ENCODE assay signal across 12 cellular contexts in the genomic region with DNA sequence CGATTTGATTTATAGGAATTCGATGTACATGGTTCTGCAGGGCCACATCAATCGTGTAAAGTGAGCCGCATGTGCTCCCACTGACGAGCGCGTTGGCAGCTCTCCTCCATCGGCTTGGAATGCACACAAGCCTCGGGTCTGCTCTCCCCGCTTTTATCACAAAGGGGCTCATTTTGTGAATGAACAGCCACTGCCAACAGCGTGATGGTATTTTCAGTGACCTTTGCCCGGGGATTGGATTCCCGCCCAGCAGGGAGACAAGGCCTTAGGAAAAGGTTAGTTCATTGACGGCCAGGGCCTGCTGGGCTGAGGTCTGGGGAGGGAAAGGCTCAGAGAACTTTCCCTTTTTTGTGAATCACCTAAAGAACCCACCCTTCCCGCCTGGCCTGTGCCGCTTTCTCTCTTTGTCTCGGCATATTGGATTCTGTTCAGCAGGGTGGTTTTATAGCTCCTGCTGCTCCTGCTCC.
A peak's percentile ranks its signal among the peaks of the same experiment; 100 is the strongest.
DNase-seq lines count a peak whose midpoint lies in the region; FAIRE-seq and TF ChIP-seq lines count a peak whose summit lies in the region.
"Had no signal": no experiment of that assay in that cellular context is flagged by ENCODE, and none has a peak within 500 bp of the region (broad histone marks: within the 10 kb centered on the region; RNA-seq: fewer than 3 reads in every experiment).

No MANE protein-coding gene starts in this region.

- H3K9me3 ChIP-seq in H1 (ENCODE audit: insufficient read depth in 2 of 2, low read depth in 1 of 2, low read length in 1 of 2) (no peaks in the 10 kb centered on the region), kidney (ENCODE audit: control insufficient read depth in 1 of 2, low read length in 2 of 2) (no peaks in the 10 kb centered on the region)

- H3K4ac ChIP-seq in H1 (replicated peaks; ENCODE audit: insufficient read length, low read depth, low read length) = no peak overlapping the region

- peaks cover 2 to 12% (median 7%) of the 10 kb centered on the region in 4 experiments; a peak in 6 of 7 replicates for H3K4me1 ChIP-seq in H1 (replicated peaks in 1 of 4; ENCODE audit: control insufficient read depth in 3 of 4, insufficient read depth in 4 of 4, low read length in 3 of 4)
- H3K4me1 ChIP-seq in kidney (ENCODE audit: control insufficient read depth in 1 of 2, insufficient read depth in 1 of 2, low read depth in 1 of 2, low read length in 2 of 2) = peaks cover 0 to 8% of the 10 kb centered on the region in 2 donors

- no peaks in the 10 kb centered on the region for H3K23me2 ChIP-seq in H1 (ENCODE audit: low read depth, low read length)

- no peak overlapping the region for H3K56ac ChIP-seq in H1 (replicated peaks; ENCODE audit: insufficient read length, low read depth, low read length)

- H3K23ac ChIP-seq in H1 (ENCODE audit: insufficient read length) = no peak overlapping the region

- H2BK20ac ChIP-seq in H1 (ENCODE audit: low read length) = no peak overlapping the region

- POLR2A ChIA-PET in H1 (lab: Charles Lee; ENCODE audit: partially characterized antibody) = no interaction called here

- H2BK15ac ChIP-seq in H1 (ENCODE audit: low read length) = no peak overlapping the region

- H3K27ac ChIP-seq in H1 (ENCODE audit: low read depth, low read length) (no peak overlapping the region), kidney (ENCODE audit: low read depth in 2 of 2, low read length in 2 of 2) (no peak overlapping the region)
- H3K27ac ChIP-seq: BLaER1 treated with 17β-estradiol and CSF1 and Interleukin-3, amounts not matched to agents 10 nM and 100 nM had no signal

- H3K79me2 ChIP-seq in H1 (ENCODE audit: control insufficient read depth in 1 of 2, insufficient read depth in 2 of 2, low read length in 2 of 2) = no peaks in the 10 kb centered on the region

- no peak overlapping the region for H2AK5ac ChIP-seq in H1 (ENCODE audit: low read depth, low read length)

- no peak overlapping the region for H4K8ac ChIP-seq in H1 (ENCODE audit: extremely low read depth, insufficient read depth, low read length)

- CTCF ChIA-PET in H1 (lab: Charles Lee; ENCODE audit: partially characterized antibody) = interaction anchor here (0.5 to 1.4 kb wide), 8 partner anchors 11 to 279 kb away, joined by 3 to 5 read pairs (median 4); no protein-coding TSS in a partner anchor

- 5% methylated on average over 17 of the region's 17 CpGs; no CpG with 5 or more reads in 1 of the 2 experiments for WGBS in H1 (ENCODE audit: extremely low coverage in 1 of 2, insufficient coverage in 1 of 2, insufficient read length in 1 of 2, insufficient replicate concordance in 2 of 2, low coverage in 1 of 2, low lambda C conversion rate in 2 of 2, missing lambda C conversion rate in 1 of 2), 2 experiments

- H3K4me3 ChIP-seq in H1 (ENCODE audit: extremely low read depth in 1 of 4, insufficient read depth in 2 of 4, low read depth in 3 of 4, low read length in 4 of 4) (peak overlapping the region in 3 of 4 experiments; percentile 10 to 41 (median 17); a peak in 4 of 8 replicates), kidney (ENCODE audit: low read length in 2 of 2) (no peak overlapping the region)
- H3K4me3 ChIP-seq: BLaER1 treated with 17β-estradiol and CSF1 and Interleukin-3, amounts not matched to agents 10 nM and 100 nM had no signal

- intact Hi-C loops in kidney (cut with DNase I) = no loop called here

- H3K4me2 ChIP-seq in H1 (ENCODE audit: insufficient read depth in 1 of 2, low read depth in 2 of 2, low read length in 2 of 2) = peak overlapping the region; percentile 47 to 48; a peak in 3 of 4 replicates
- H3K4me2 ChIP-seq: BLaER1 treated with 17β-estradiol and CSF1 and Interleukin-3, amounts not matched to agents 10 nM and 100 nM had no signal

- no peak overlapping the region for H3K9ac ChIP-seq in H1 (replicated peaks in 1 of 4; ENCODE audit: extremely low read depth in 1 of 4, low read depth in 3 of 4, low read length in 3 of 4)
- no peak overlapping the region for H3K9ac ChIP-seq in kidney (ENCODE audit: low read length in 2 of 2)
- H3K9ac ChIP-seq: BLaER1 treated with 17β-estradiol and CSF1 and Interleukin-3, amounts not matched to agents 10 nM and 100 nM had no signal

- peaks cover 0 to 5% (median 0%) of the 10 kb centered on the region in 4 experiments; a peak in 2 of 7 replicates for H3K27me3 ChIP-seq in H1 (replicated peaks in 1 of 4; ENCODE audit: control insufficient read depth in 3 of 4, extremely low read depth in 1 of 4, insufficient read depth in 3 of 4, low read length in 3 of 4)
- H3K27me3 ChIP-seq: BLaER1 treated with 17β-estradiol and CSF1 and Interleukin-3, amounts not matched to agents 10 nM and 100 nM had no signal

- no peak overlapping the region for H3K14ac ChIP-seq in H1 (ENCODE audit: insufficient read length)

- no peak for TF ChIP-seq POLR2A in H1 (IDR thresholded peaks at IDR 0.05; ENCODE audit: control extremely low read depth in 1 of 2, low read depth in 2 of 2, low read length in 2 of 2)

- H3K36me3 ChIP-seq in H1 (ENCODE audit: control insufficient read depth in 2 of 4, insufficient read depth in 4 of 4, low read length in 3 of 4) = no peaks in the 10 kb centered on the region
- H3K36me3 ChIP-seq in kidney (ENCODE audit: control insufficient read depth in 1 of 2, insufficient read depth in 2 of 2, low read length in 2 of 2) = no peaks in the 10 kb centered on the region
- H3K36me3 ChIP-seq: BLaER1 treated with 17β-estradiol and CSF1 and Interleukin-3, amounts not matched to agents 10 nM and 100 nM had no signal

- H2BK120ac ChIP-seq in H1 (replicated peaks; ENCODE audit: low read depth, low read length) = no peak overlapping the region

- H3K79me1 ChIP-seq in H1 (ENCODE audit: low read depth, low read length) = no peaks in the 10 kb centered on the region

- no peak overlapping the region for H2BK12ac ChIP-seq in H1 (ENCODE audit: low read depth, low read length)

- no peak for TF ChIP-seq EP300 in H1 (IDR thresholded peaks at IDR 0.05; ENCODE audit: borderline replicate concordance in 1 of 2, low read depth in 2 of 2, low read length in 2 of 2)

- TF ChIP-seq CTCF in H1 (IDR thresholded peaks at IDR 0.05; ENCODE audit: control extremely low read depth in 1 of 3, insufficient read depth in 1 of 3, low read depth in 1 of 3, low read length in 3 of 3) (no peak), kidney (IDR thresholded peaks at IDR 0.05; ENCODE audit: borderline replicate concordance, extremely low read depth, insufficient read depth) (no peak)

- no peak overlapping the region for H4K5ac ChIP-seq in H1 (ENCODE audit: insufficient read length, low read depth, low read length)

- H2AFZ ChIP-seq in H1 (ENCODE audit: low read length) = peak overlapping the region; percentile 35; the same call in 1 of the 2 replicates

- no peak for FAIRE-seq in H1 (lab: Jason Lieb, UNC)
- no peak for FAIRE-seq in kidney (lab: Jason Lieb, UNC)

- no peak overlapping the region for H2BK5ac ChIP-seq in H1 (ENCODE audit: low read depth, low read length)

- peak in 1 of 2 experiments; percentile 19; a peak in 1 of 4 replicates for TF ChIP-seq RAD21 in H1 (IDR thresholded peaks at IDR 0.05 in 1 of 2, conservative IDR thresholded peaks at IDR 0.05 in 1 of 2; ENCODE audit: low read depth in 2 of 2, low read length in 2 of 2)

- H4K20me1 ChIP-seq in H1 (replicated peaks in 1 of 2; ENCODE audit: control insufficient read depth in 1 of 2, insufficient read depth in 2 of 2, low read length in 2 of 2) = no peaks in the 10 kb centered on the region
- H4K20me1 ChIP-seq: BLaER1 treated with 17β-estradiol and CSF1 and Interleukin-3, amounts not matched to agents 10 nM and 100 nM had no signal

- H3K18ac ChIP-seq in H1 (ENCODE audit: extremely low read depth, low read length) = no peak overlapping the region; the same call in 1 of the 2 replicates

- peak; percentile 63 for DNase-seq in HuH-7 (ENCODE audit: low spot score)
- peak; percentile 71 to 73 for DNase-seq in H1 (ENCODE audit: low read depth in 1 of 2, low spot score in 2 of 2)
- DNase-seq in kidney = peak; percentile 73
- DNase-seq in retina = peak; percentile 81
- DNase-seq in NCI-H2196 treated with DMSO at 0.1 percent for 48 hours (lab: John Stamatoyannopoulos, UW; ENCODE audit: unreplicated experiment) = no peak
- no peak for DNase-seq in NCI-H510A treated with DMSO at 0.1 percent for 48 hours (lab: John Stamatoyannopoulos, UW)
- no peak for DNase-seq in NCI-H82 (lab: John Stamatoyannopoulos, UW)
- no peak for DNase-seq in activated CD4-positive, alpha-beta T cell treated with anti-CD3 and anti-CD28 coated beads, Interleukin-2, amount 50 U/mL, for 1 hour
- DNase-seq: activated T-cell treated with anti-CD3 and anti-CD28 coated beads for 4 hours, NCI-H774, T-helper 17 cell had no signal

- H4K91ac ChIP-seq in H1 (replicated peaks; ENCODE audit: insufficient read length, low read length) = no peak overlapping the region

TF ChIP-seq in H1, 55 proteins besides CTCF, POLR2A, EP300 and RAD21 (continues in another document):
- TF ChIP-seq, protein P1, sequence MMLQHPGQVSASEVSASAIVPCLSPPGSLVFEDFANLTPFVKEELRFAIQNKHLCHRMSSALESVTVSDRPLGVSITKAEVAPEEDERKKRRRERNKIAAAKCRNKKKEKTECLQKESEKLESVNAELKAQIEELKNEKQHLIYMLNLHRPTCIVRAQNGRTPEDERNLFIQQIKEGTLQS (IDR thresholded peaks at IDR 0.05; ENCODE audit: insufficient read depth, low read depth, low read length) = no peak
- TF ChIP-seq, protein P2, sequence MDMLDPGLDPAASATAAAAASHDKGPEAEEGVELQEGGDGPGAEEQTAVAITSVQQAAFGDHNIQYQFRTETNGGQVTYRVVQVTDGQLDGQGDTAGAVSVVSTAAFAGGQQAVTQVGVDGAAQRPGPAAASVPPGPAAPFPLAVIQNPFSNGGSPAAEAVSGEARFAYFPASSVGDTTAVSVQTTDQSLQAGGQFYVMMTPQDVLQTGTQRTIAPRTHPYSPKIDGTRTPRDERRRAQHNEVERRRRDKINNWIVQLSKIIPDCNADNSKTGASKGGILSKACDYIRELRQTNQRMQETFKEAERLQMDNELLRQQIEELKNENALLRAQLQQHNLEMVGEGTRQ (IDR thresholded peaks at IDR 0.05; ENCODE audit: low read length) = no peak
- TF ChIP-seq MAFK (IDR thresholded peaks at IDR 0.05; ENCODE audit: low read depth, low read length) (no peak), CEBPB (IDR thresholded peaks at IDR 0.05; ENCODE audit: low read depth, low read length) (no peak), SIRT6 (IDR thresholded peaks at IDR 0.05; ENCODE audit: low read length) (no peak), JUN (IDR thresholded peaks at IDR 0.05; ENCODE audit: low read depth, low read length) (no peak), KDM4A (IDR thresholded peaks at IDR 0.05; ENCODE audit: low read depth, low read length, severe bottlenecking) (no peak), EGR1 (IDR thresholded peaks at IDR 0.05; ENCODE audit: borderline replicate concordance, low read depth, low read length) (no peak), TAF7 (optimal IDR thresholded peaks at IDR 0.05; ENCODE audit: borderline replicate concordance, low read depth, low read length) (no peak), CHD1 (IDR thresholded peaks at IDR 0.05; ENCODE audit: low read depth, low read length) (no peak), KDM5A (IDR thresholded peaks at IDR 0.05; ENCODE audit: low read length) (no peak), YY1 (IDR thresholded peaks at IDR 0.05; ENCODE audit: low read depth, low read length) (no peak)

Comparison
In these comparisons a context has a peak if more than half of its experiments do, and no peak if none do; other contexts are left out.
1. DNase-seq: peak in HuH-7 (single experiment), H1 (2 of 2), kidney (single experiment) and retina (single experiment); none in NCI-H2196 treated with DMSO at 0.1 percent for 48 hours (single experiment), NCI-H510A treated with DMSO at 0.1 percent for 48 hours (single experiment), NCI-H82 (single experiment) and activated CD4-positive, alpha-beta T cell treated with anti-CD3 and anti-CD28 coated beads, Interleukin-2, amount 50 U/mL, for 1 hour (single experiment).
2. H3K4me3 ChIP-seq: peak in H1 (3 of 4); none in kidney (0 of 2).